17 cellular contexts compared by ENCODE assay signal in the genomic region with DNA sequence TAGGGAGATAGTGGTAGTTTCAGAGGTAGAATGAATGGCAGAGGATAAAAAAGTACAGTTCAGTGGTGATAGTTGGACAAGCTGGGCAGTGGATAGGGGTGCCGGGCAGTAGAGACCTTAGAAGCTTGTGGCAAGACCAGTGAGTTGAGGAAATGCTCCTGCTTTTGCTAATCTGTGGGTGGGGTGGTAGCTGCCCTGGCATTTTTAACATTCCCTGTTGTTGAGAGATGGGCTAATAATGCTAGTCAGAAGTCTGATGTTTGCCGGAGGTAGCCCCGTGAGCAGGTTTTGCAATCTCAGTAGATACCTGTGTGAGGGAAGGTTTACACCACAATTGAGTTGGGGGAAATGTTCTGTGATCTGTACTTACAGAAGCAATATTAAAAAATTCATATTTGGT.
DNase-seq lines count a peak whose midpoint lies in the region; ATAC-seq and TF ChIP-seq lines count a peak whose summit lies in the region.
"Had no signal": no experiment of that assay in that cellular context is flagged by ENCODE, and none has a peak within 500 bp of the region (broad histone marks: within the 10 kb centered on the region; RNA-seq: fewer than 3 reads in every experiment).

No MANE protein-coding gene starts in this region.

- peaks cover 79% of the 10 kb centered on the region for H3K4me1 ChIP-seq in skeletal muscle satellite cell (ENCODE audit: control insufficient read depth, insufficient read depth, low read length)
- H3K4me1 ChIP-seq: parathyroid adenoma had no signal

- no peaks in the 10 kb centered on the region for H3K9me3 Mint-ChIP-seq in endothelial cell (ENCODE audit: unreplicated experiment)
- no peaks in the 10 kb centered on the region for H3K9me3 Mint-ChIP-seq in CD4-positive, alpha-beta T cell
- H3K9me3 Mint-ChIP-seq: activated T-helper 2 cell treated with anti-CD3 and anti-CD28 coated beads, Interferon-gamma antibody, Interleukin-2, Interleukin-4, amounts not matched to agents 10 μg/mL and 5 μg/mL and 100 μg/mL, durations not matched to agents 14 hours and 24 hours and 36 hours; stimulated activated naive CD8-positive, alpha-beta T cell treated with anti-CD3 and anti-CD28 coated beads, Interleukin-15, Interleukin-2, amounts not matched to agents 100 ng/mL and 50 ng/mL, for 24 hours had no signal

- TF ChIP-seq CTCF in endothelial cell (IDR thresholded peaks at IDR 0.05; ENCODE audit: unreplicated experiment): no peak
- no peak for TF ChIP-seq CTCF in CD4-positive, alpha-beta T cell (IDR thresholded peaks at IDR 0.05)

- H3K9ac ChIP-seq in skeletal muscle satellite cell (ENCODE audit: low read depth, low read length): peak overlapping the region; percentile 13
- H3K9ac ChIP-seq: parathyroid adenoma had no signal

- DNase-seq in HCEC 1CT (peak; percentile 40), amniotic epithelial cell (ENCODE audit: low read depth) (peak; percentile 79), kidney glomerular epithelial cell (lab: John Stamatoyannopoulos, UW) (peak; percentile 33), GF-D8 (lab: John Stamatoyannopoulos, UW) (no peak), endothelial cell (ENCODE audit: low spot score) (no peak)
- no peak for DNase-seq in stimulated activated CD4-positive, alpha-beta T cell treated with anti-CD3 and anti-CD28 coated beads, Interleukin-12 subunit alpha, Interleukin-12 subunit beta, amount 100 ng/mL, for 4 hours
- no peak for DNase-seq in CD4-positive, alpha-beta T cell
- DNase-seq: amygdala, esophagus squamous epithelium, heart left ventricle, NCI-H748 treated with DMSO at 0.1 percent for 48 hours had no signal

- H3K9me3 ChIP-seq in skeletal muscle satellite cell (replicated peaks; ENCODE audit: low read length): no peaks in the 10 kb centered on the region
- no peaks in the 10 kb centered on the region for H3K9me3 ChIP-seq in CD4-positive, alpha-beta T cell (ENCODE audit: control insufficient read depth, low read length)
- H3K9me3 ChIP-seq: esophagus squamous epithelium, heart left ventricle had no signal

- H3K4me1 Mint-ChIP-seq in endothelial cell (ENCODE audit: unreplicated experiment): peaks cover 60% of the 10 kb centered on the region
- no peaks in the 10 kb centered on the region for H3K4me1 Mint-ChIP-seq in CD4-positive, alpha-beta T cell (ENCODE audit: low read depth)

- H3K27ac Mint-ChIP-seq in endothelial cell (ENCODE audit: unreplicated experiment): no peak overlapping the region
- H3K27ac Mint-ChIP-seq in CD4-positive, alpha-beta T cell: no peak overlapping the region
- H3K27ac Mint-ChIP-seq: activated T-helper 2 cell treated with anti-CD3 and anti-CD28 coated beads, Interferon-gamma antibody, Interleukin-2, Interleukin-4, amounts not matched to agents 10 μg/mL and 5 μg/mL and 100 μg/mL, durations not matched to agents 14 hours and 24 hours and 36 hours; stimulated activated naive CD8-positive, alpha-beta T cell treated with anti-CD3 and anti-CD28 coated beads, Interleukin-15, Interleukin-2, amounts not matched to agents 100 ng/mL and 50 ng/mL, for 24 hours had no signal

- intact Hi-C loops in CD4-positive, alpha-beta T cell (cut with DNase I, micrococcal nuclease): no loop called here

- CTCF ChIA-PET in CD4-positive, alpha-beta T cell (lab: Charles Lee): no interaction called here

- POLR2A ChIA-PET in CD4-positive, alpha-beta T cell (lab: Charles Lee): no interaction called here

- H3K27me3 Mint-ChIP-seq in endothelial cell (ENCODE audit: unreplicated experiment): peaks cover 2% of the 10 kb centered on the region
- peaks cover 8% of the 10 kb centered on the region for H3K27me3 Mint-ChIP-seq in CD4-positive, alpha-beta T cell
- H3K27me3 Mint-ChIP-seq: stimulated activated naive CD8-positive, alpha-beta T cell treated with anti-CD3 and anti-CD28 coated beads, Interleukin-15, Interleukin-2, amounts not matched to agents 100 ng/mL and 50 ng/mL, for 24 hours had no signal

- no peak for ATAC-seq in CD4-positive, alpha-beta T cell (ENCODE audit: poor library complexity)
- ATAC-seq: heart left ventricle had no signal

- no peaks in the 10 kb centered on the region for H3K27me3 ChIP-seq in skeletal muscle satellite cell (ENCODE audit: control insufficient read depth, insufficient read depth, low read length)
- no peaks in the 10 kb centered on the region for H3K27me3 ChIP-seq in CD4-positive, alpha-beta T cell (ENCODE audit: control insufficient read depth, insufficient read depth, low read length)
- H3K27me3 ChIP-seq: esophagus squamous epithelium, heart left ventricle had no signal

- peak overlapping the region; percentile 2 for H3K4me2 ChIP-seq in skeletal muscle satellite cell (ENCODE audit: low read length)

- H3K4me3 Mint-ChIP-seq in endothelial cell (ENCODE audit: unreplicated experiment): no peak overlapping the region
- H3K4me3 Mint-ChIP-seq in CD4-positive, alpha-beta T cell: no peak overlapping the region
- H3K4me3 Mint-ChIP-seq: stimulated activated naive CD8-positive, alpha-beta T cell treated with anti-CD3 and anti-CD28 coated beads, Interleukin-15, Interleukin-2, amounts not matched to agents 100 ng/mL and 50 ng/mL, for 24 hours had no signal

- H3K36me3 ChIP-seq in skeletal muscle satellite cell (ENCODE audit: insufficient read depth, low read length): no peaks in the 10 kb centered on the region
- H3K36me3 ChIP-seq: esophagus squamous epithelium, heart left ventricle had no signal

- H3K27ac ChIP-seq in CD4-positive, alpha-beta T cell (ENCODE audit: low read depth, low read length): no peak overlapping the region
- H3K27ac ChIP-seq: coronary artery, esophagus squamous epithelium, heart left ventricle, parathyroid adenoma, VCaP had no signal

- H3K36me3 Mint-ChIP-seq in endothelial cell (ENCODE audit: low read depth, unreplicated experiment): no peaks in the 10 kb centered on the region
- no peaks in the 10 kb centered on the region for H3K36me3 Mint-ChIP-seq in CD4-positive, alpha-beta T cell (ENCODE audit: low read depth)

- no peak overlapping the region for H3K4me3 ChIP-seq in skeletal muscle satellite cell (ENCODE audit: low read length)
- H3K4me3 ChIP-seq: coronary artery, esophagus squamous epithelium, heart left ventricle had no signal

Comparison
In these comparisons a context has a peak if more than half of its experiments do, and no peak if none do; other contexts are left out.
1. DNase-seq: peak in HCEC 1CT (single experiment), amniotic epithelial cell (single experiment) and kidney glomerular epithelial cell (single experiment); none in stimulated activated CD4-positive, alpha-beta T cell treated with anti-CD3 and anti-CD28 coated beads, Interleukin-12 subunit alpha, Interleukin-12 subunit beta, amount 100 ng/mL, for 4 hours (single experiment), GF-D8 (single experiment), endothelial cell (single experiment) and CD4-positive, alpha-beta T cell (0 of 10).